Comparison of ENCODE assay signal across 9 cellular contexts in genomic region chr11:9091044-9091936, GRCh38. TPM values are rescaled to one million over a fixed set of nuclear protein-coding genes. Genes with fewer than 3 reads are reported as not detected.
DNase-seq lines count a peak whose midpoint lies in the region; ATAC-seq, FAIRE-seq and TF ChIP-seq lines count a peak whose summit lies in the region.
"Had no signal": no experiment of that assay in that cellular context is flagged by ENCODE, and none has a peak within 500 bp of the region (broad histone marks: within the 10 kb centered on the region; RNA-seq: fewer than 3 reads in every experiment).

SCUBE2 (minus strand) TSS chr11:9091599; CDS start chr11:9091528, 71 bp downstream.

- intact Hi-C loops in activated naive CD4-positive, alpha-beta T cell treated with anti-CD3 and anti-CD28 coated beads for 36 hours (cut with micrococcal nuclease) = no loop called here

- H3K9me2 ChIP-seq in Karpas-422 (replicated peaks; ENCODE audit: insufficient read depth, low read length) = no peaks in the 10 kb centered on the region

- H3K4me1 Mint-ChIP-seq in activated naive CD4-positive, alpha-beta T cell treated with anti-CD3 and anti-CD28 coated beads for 36 hours (ENCODE audit: low read depth) = peaks cover 2% of the 10 kb centered on the region

- no peak within 1 kb of the TSS for H2BK5ac ChIP-seq in mesendoderm (ENCODE audit: low read length)

- H3K9me3 Mint-ChIP-seq in activated naive CD4-positive, alpha-beta T cell treated with anti-CD3 and anti-CD28 coated beads for 36 hours = no peaks in the 10 kb centered on the region

- no peak for FAIRE-seq in urothelium cell line (lab: Jason Lieb, UNC)

- H3K23ac ChIP-seq in mesendoderm (ENCODE audit: low read length) = peak within 1 kb of the TSS; percentile 51

- TF ChIP-seq POLR2A in GM18505 (IDR thresholded peaks at IDR 0.05; ENCODE audit: borderline replicate concordance, extremely low read depth, insufficient read depth, insufficient read length) = no peak

- H3K36me3 Mint-ChIP-seq in activated naive CD4-positive, alpha-beta T cell treated with anti-CD3 and anti-CD28 coated beads for 36 hours (ENCODE audit: low read depth) = no peaks in the 10 kb centered on the region

- no peaks in the 10 kb centered on the region for H3K4me1 ChIP-seq in mesendoderm (ENCODE audit: control insufficient read depth, low read depth, low read length)
- no peaks in the 10 kb centered on the region for H3K4me1 ChIP-seq in Karpas-422 (ENCODE audit: low read length)

- no peak within 1 kb of the TSS for H2BK15ac ChIP-seq in mesendoderm (replicated peaks; ENCODE audit: low read depth)

- peak within 1 kb of the TSS; percentile 43 for H3K9ac ChIP-seq in mesendoderm (ENCODE audit: low read length)
- no peak within 1 kb of the TSS for H3K9ac ChIP-seq in Karpas-422 (ENCODE audit: low read length)

- no peak within 1 kb of the TSS for H4K5ac ChIP-seq in mesendoderm (ENCODE audit: low read length)

- WGBS in mesendoderm (ENCODE audit: extremely low coverage, insufficient coverage, low lambda C conversion rate) = no CpG with 5 or more reads among the region's 114 CpGs

- no peak within 1 kb of the TSS for H2AFZ ChIP-seq in Karpas-422 (ENCODE audit: low read length)

- no peaks in the 10 kb centered on the region for H3K79me2 ChIP-seq in mesendoderm (ENCODE audit: control insufficient read depth, insufficient read depth, low read length)
- H3K79me2 ChIP-seq in Karpas-422 (ENCODE audit: low read length) = no peaks in the 10 kb centered on the region

- no peaks in the 10 kb centered on the region for H3K79me1 ChIP-seq in mesendoderm (ENCODE audit: low read length)

- H3K27me3 ChIP-seq in mesendoderm (ENCODE audit: insufficient read depth, low read length, poor library complexity) (peaks cover 7% of the 10 kb centered on the region), Karpas-422 (ENCODE audit: low read length) (no peaks in the 10 kb centered on the region)

- H3K36me3 ChIP-seq in mesendoderm (ENCODE audit: control insufficient read depth, insufficient read depth, low read length) (no peaks in the 10 kb centered on the region), Karpas-422 (ENCODE audit: insufficient read depth, low read length) (no peaks in the 10 kb centered on the region)

- no peak within 1 kb of the TSS for H4K8ac ChIP-seq in mesendoderm (ENCODE audit: low read depth, low read length)

- peaks cover 57% of the 10 kb centered on the region for H3K27me3 Mint-ChIP-seq in activated naive CD4-positive, alpha-beta T cell treated with anti-CD3 and anti-CD28 coated beads for 36 hours (ENCODE audit: low read depth)

- H3K4ac ChIP-seq in mesendoderm (ENCODE audit: low read depth, low read length) = no peak within 1 kb of the TSS

- no peaks in the 10 kb centered on the region for H3K9me3 ChIP-seq in Karpas-422 (ENCODE audit: low read length)

- peak within 1 kb of the TSS; percentile 18 for H3K56ac ChIP-seq in mesendoderm (ENCODE audit: low read length)

- H3K4me3 Mint-ChIP-seq in activated naive CD4-positive, alpha-beta T cell treated with anti-CD3 and anti-CD28 coated beads for 36 hours = peak within 1 kb of the TSS; percentile 28

- H2AK5ac ChIP-seq in mesendoderm (ENCODE audit: low read length) = no peak within 1 kb of the TSS

- no peak within 1 kb of the TSS for H3K27ac Mint-ChIP-seq in activated naive CD4-positive, alpha-beta T cell treated with anti-CD3 and anti-CD28 coated beads for 36 hours

- CTCF ChIA-PET in activated naive CD4-positive, alpha-beta T cell treated with anti-CD3 and anti-CD28 coated beads for 36 hours (lab: Charles Lee) = no interaction called here

- H4K20me1 ChIP-seq in Karpas-422 (ENCODE audit: insufficient read depth, low read depth, low read length) = no peaks in the 10 kb centered on the region

- no peak within 1 kb of the TSS for H2BK120ac ChIP-seq in mesendoderm (ENCODE audit: low read depth, low read length)

- H3K27ac ChIP-seq in mesendoderm (ENCODE audit: low read depth, low read length) (no peak within 1 kb of the TSS), Karpas-422 (ENCODE audit: low read length) (no peak within 1 kb of the TSS)

- H3K4me3 ChIP-seq in choroid plexus epithelial cell (ENCODE audit: low read depth, low read length) (peak within 1 kb of the TSS; percentile 53), mesendoderm (ENCODE audit: low read length) (no peak within 1 kb of the TSS), Karpas-422 (ENCODE audit: low read length) (no peak within 1 kb of the TSS)

- H3K18ac ChIP-seq in mesendoderm (ENCODE audit: low read length) = no peak within 1 kb of the TSS

- H3K4me2 ChIP-seq in mesendoderm (ENCODE audit: low read length) (peak within 1 kb of the TSS; percentile 43), Karpas-422 (ENCODE audit: low read depth, low read length, poor library complexity, severe bottlenecking) (no peak within 1 kb of the TSS)

- DNase-seq in activated naive CD4-positive, alpha-beta T cell treated with anti-CD3 and anti-CD28 coated beads for 36 hours = no peak
- no peak for DNase-seq in activated naive CD4-positive, alpha-beta T cell treated with Interleukin-2 at 50 U/mL for 16 hours
- DNase-seq in choroid plexus epithelial cell (ENCODE audit: low read depth) (no peak), mesendoderm (no peak), urothelium cell line (ENCODE audit: low spot score) (peak; percentile 44), Karpas-422 (no peak)
- DNase-seq: GF-D8 had no signal

- ATAC-seq in GM18505 (IDR thresholded peaks at IDR 0.05; ENCODE audit: unreplicated experiment) = no peak
- ATAC-seq in HG03159 (IDR thresholded peaks at IDR 0.05; ENCODE audit: unreplicated experiment) = no peak

- TF ChIP-seq CTCF in choroid plexus epithelial cell (conservative IDR thresholded peaks at IDR 0.05; ENCODE audit: low read depth, low read length) = no peak

RNA-seq across cellular contexts. Expression of gene SCUBE2, which starts in this region (rescaled TPM):
- under 1 TPM; 0.17 to 0.31 TPM for total RNA-seq in activated naive CD4-positive, alpha-beta T cell treated with anti-CD3 and anti-CD28 coated beads for 36 hours
- 0.25 TPM for polyA plus RNA-seq in mesendoderm (2013, experiment 1 of 2)
- 0.21 TPM for polyA plus RNA-seq in mesendoderm (2013, experiment 2 of 2)
- 6.8 TPM in 1 of 2 replicates, not detected in the other for total RNA-seq in Karpas-422 (2014; rRNA removed; shearing (Covaris generic); ENCODE audit: low replicate concordance)
